In genomic region chr3:141436180-141436579, GRCh38 we compare ENCODE assay signal across 19 cellular contexts. TPM values are rescaled to one million over a fixed set of nuclear protein-coding genes. Genes with fewer than 3 reads are reported as not detected.
DNase-seq lines count a peak whose midpoint lies in the region; ATAC-seq and TF ChIP-seq lines count a peak whose summit lies in the region.
"Had no signal": no experiment of that assay in that cellular context is flagged by ENCODE, and none has a peak within 500 bp of the region (broad histone marks: within the 10 kb centered on the region; RNA-seq: fewer than 3 reads in every experiment).

No MANE protein-coding gene starts in this region.

- no peak overlapping the region for H3K4me2 ChIP-seq in hepatocyte
- H3K4me2 ChIP-seq: PC-9 had no signal

- TF ChIP-seq POLR2A in adrenal gland (IDR thresholded peaks at IDR 0.05) (peak in 1 of 2 donors; percentile 8), sigmoid colon (IDR thresholded peaks at IDR 0.05) (no peak)

- POLR2A ChIA-PET in HEK293 (lab: Yijun Ruan, JAX), result no interaction called here

- H3K36me3 ChIP-seq in HEK293 (ENCODE audit: control insufficient read depth in 2 of 2, insufficient read depth in 1 of 2, low read length in 2 of 2) (no peaks in the 10 kb centered on the region), adrenal gland (replicated peaks in 1 of 2) (peaks cover 0 to 12% of the 10 kb centered on the region in 2 donors), hepatocyte (replicated peaks; ENCODE audit: insufficient read depth, low read depth) (no peaks in the 10 kb centered on the region), sigmoid colon (peaks cover 0 to 13% (median 4%) of the 10 kb centered on the region in 4 donors)

- H3K27ac ChIP-seq in HEK293 (ENCODE audit: extremely low read depth, low read depth, low read length) (no peak overlapping the region), adrenal gland (peak overlapping the region in 4 of 5 donors; percentile 2 to 56 (median 33)), hepatocyte (peak overlapping the region; percentile 69), sigmoid colon (peak overlapping the region in 3 of 4 donors; percentile 53 to 96 (median 94))
- H3K27ac ChIP-seq: PC-9 had no signal

- no peak overlapping the region for H3K4me3 ChIP-seq in HEK293 (ENCODE audit: low read depth, low read length)
- H3K4me3 ChIP-seq in adrenal gland, result no peak overlapping the region
- no peak overlapping the region for H3K4me3 ChIP-seq in hepatocyte
- no peak overlapping the region for H3K4me3 ChIP-seq in sigmoid colon
- H3K4me3 ChIP-seq: PC-9 had no signal

- intact Hi-C loops in adrenal gland (cut with DNase I) (no loop called here), sigmoid colon (cut with DNase I) (no loop called here)

- peaks cover 53% of the 10 kb centered on the region for H3K79me2 ChIP-seq in hepatocyte

- DNase-seq in adrenal gland, result peak in 6 of 7 donors; percentile 66 to 80 (median 71)
- no peak for DNase-seq in hepatocyte (ENCODE audit: low spot score)
- no peak for DNase-seq in sigmoid colon
- no peak for DNase-seq in amniotic stem cell (lab: John Stamatoyannopoulos, UW)
- DNase-seq in COLO668 (lab: John Stamatoyannopoulos, UW; ENCODE audit: unreplicated experiment), result no peak
- no peak for DNase-seq in CD1c-positive myeloid dendritic cell (ENCODE audit: extremely low spot score)
- DNase-seq: activated CD4-positive, CD25-positive, alpha-beta regulatory T cell; activated effector memory CD4-positive, alpha-beta T cell treated with anti-CD3 and anti-CD28 coated beads, Interleukin-2, amount 50 U/mL, for 16 hours; anterior cingulate cortex; cortex of kidney; foreskin fibroblast; Karpas-422; left cardiac atrium; NCI-H1105 treated with DMSO at 0.1 percent for 48 hours; NCI-H2171; nucleus accumbens; PC-9 had no signal

- no peak for ATAC-seq in GM18861 (IDR thresholded peaks at IDR 0.05; ENCODE audit: unreplicated experiment)

- no peak for TF ChIP-seq EP300 in sigmoid colon (IDR thresholded peaks at IDR 0.05)

- CTCF ChIA-PET in HEK293 (lab: Yijun Ruan, JAX), result interaction anchor here (0.7 to 1.6 kb wide), 5 partner anchors 16 to 133 kb away, joined by 3 to 5 read pairs (median 3); no protein-coding TSS in a partner anchor

- 61 to 78% (median 73%) methylated on average over 3 of the region's 3 CpGs for WGBS in adrenal gland, 4 donors
- 73% methylated on average over 3 of the region's 3 CpGs for WGBS in hepatocyte (ENCODE audit: low lambda C conversion rate, missing lambda C conversion rate)
- WGBS in sigmoid colon, 2 donors, result 67 to 83% methylated on average over 3 of the region's 3 CpGs

- TF ChIP-seq CTCF in HEK293 (tag by site-specific recombination; IDR thresholded peaks at IDR 0.05) (no peak), adrenal gland (IDR thresholded peaks at IDR 0.05) (no peak), hepatocyte (IDR thresholded peaks at IDR 0.05; ENCODE audit: poor library complexity) (no peak), sigmoid colon (IDR thresholded peaks at IDR 0.05) (no peak)

- no peaks in the 10 kb centered on the region for H4K20me1 ChIP-seq in hepatocyte (ENCODE audit: insufficient read depth, poor library complexity, severe bottlenecking)

- H3K27me3 ChIP-seq in adrenal gland (no peaks in the 10 kb centered on the region), hepatocyte (no peaks in the 10 kb centered on the region), sigmoid colon (no peaks in the 10 kb centered on the region)

- H3K4me1 ChIP-seq in HEK293 (ENCODE audit: control insufficient read depth, insufficient read depth, low read length), result no peaks in the 10 kb centered on the region
- peaks cover 26 to 66% of the 10 kb centered on the region in 2 donors for H3K4me1 ChIP-seq in adrenal gland (replicated peaks in 1 of 2)
- H3K4me1 ChIP-seq in hepatocyte (ENCODE audit: insufficient read depth), result peaks cover 34% of the 10 kb centered on the region
- peaks cover 0 to 90% (median 79%) of the 10 kb centered on the region in 4 donors for H3K4me1 ChIP-seq in sigmoid colon

- H3K9me2 ChIP-seq in hepatocyte (replicated peaks; ENCODE audit: insufficient read depth), result no peaks in the 10 kb centered on the region

- H3K9me3 ChIP-seq in HEK293 (ENCODE audit: control insufficient read depth, insufficient read depth, low read depth, low read length) (no peaks in the 10 kb centered on the region), adrenal gland (replicated peaks in 1 of 3) (no peaks in the 10 kb centered on the region), hepatocyte (ENCODE audit: low read depth) (no peaks in the 10 kb centered on the region), sigmoid colon (no peaks in the 10 kb centered on the region)

- no peak overlapping the region for H2AFZ ChIP-seq in hepatocyte
- H2AFZ ChIP-seq: PC-9 had no signal

TF ChIP-seq in HEK293, 187 proteins besides CTCF, POLR2A, EP300 and RAD21:
- TF ChIP-seq ZNF473 (tag by site-specific recombination; IDR thresholded peaks at IDR 0.05), result no peak
- TF ChIP-seq ZNF677 (tag by site-specific recombination; IDR thresholded peaks at IDR 0.05), result 0 out of 2 replicates have a peak, but pooled peaks have one; percentile 48
- no peak for TF ChIP-seq PBX3 (CRISPR knock-in tag; IDR thresholded peaks at IDR 0.05)

RNA-seq across cellular contexts. Expression of gene RASA2, which starts 50.6 kb away (rescaled TPM):
- 10 to 100 TPM in 6 of 8 donors, 1 to 10 TPM in 2; 8.8 to 52.5 (median 13.8) TPM for total RNA-seq in adrenal gland
- 1 to 10 TPM; 5.7 to 7.3 (median 6.3) TPM for polyA plus RNA-seq in adrenal gland
- 12.6 and 13.2 TPM in 2 replicates for total RNA-seq in hepatocyte
- 6.2 TPM in 2 replicates for polyA plus RNA-seq in hepatocyte
- 10 to 100 TPM; 13.0 to 20.5 (median 16.8) TPM for total RNA-seq in sigmoid colon
- 1 to 10 TPM; 3.2 to 7.9 (median 3.6) TPM for polyA plus RNA-seq in sigmoid colon

Comparison
In these comparisons a context has a peak if more than half of its experiments do, and no peak if none do; other contexts are left out.
1. DNase-seq: peak in adrenal gland (6 of 7); none in hepatocyte (single experiment), sigmoid colon (single experiment), amniotic stem cell (single experiment), COLO668 (single experiment) and CD1c-positive myeloid dendritic cell (single experiment).